Comparison of ENCODE assay signal across 8 cellular contexts in genomic region chr1:151251656-151252470, GRCh38. TPM values are rescaled to one million over a fixed set of nuclear protein-coding genes. Genes with fewer than 3 reads are reported as not detected.
A peak's percentile ranks its signal among the peaks of the same experiment; 100 is the strongest.
DNase-seq lines count a peak whose midpoint lies in the region; ATAC-seq, FAIRE-seq and TF ChIP-seq lines count a peak whose summit lies in the region.

No MANE protein-coding gene starts in this region.

- H4K20me1 ChIP-seq in GM23338 (replicated peaks; ENCODE audit: insufficient read depth) = peaks cover 6% of the 10 kb centered on the region
- no peaks in the 10 kb centered on the region for H4K20me1 ChIP-seq in GM12878 (ENCODE audit: control insufficient read depth, insufficient read depth)

- H3K27me3 ChIP-seq in GM23338 (ENCODE audit: insufficient read depth) = no peaks in the 10 kb centered on the region
- H3K27me3 ChIP-seq in GM12878 (replicated peaks in 1 of 2; ENCODE audit: control insufficient read depth in 2 of 2, insufficient read depth in 2 of 2, low read length in 1 of 2) = no peaks in the 10 kb centered on the region

- WGBS in GM12878 (ENCODE audit: insufficient coverage, insufficient replicate concordance, low lambda C conversion rate, missing lambda C conversion rate) = 45% methylated on average over 16 of the region's 16 CpGs

- DNase-seq in AML-193 (lab: John Stamatoyannopoulos, UW) (peak; percentile 89 to 91), GM23338 (ENCODE audit: low spot score) (peak; percentile 93), NCI-H2081 treated with DMSO at 0.1 percent for 48 hours (lab: John Stamatoyannopoulos, UW) (peak; percentile 66), GM12878 (ENCODE audit: low read depth, low spot score) (no peak), iPS DF 19.7 (ENCODE audit: low read depth, low spot score) (peak; percentile 25)
- peak; percentile 37 for DNase-seq in T-helper 2 cell treated with Interferon-gamma antibody and Interleukin-4, amounts not matched to agents 5 μg/mL and 100 μg/mL, for 36 hours (ENCODE audit: low spot score)
- peak; percentile 16 to 35 for DNase-seq in stimulated activated CD4-positive, alpha-beta T cell treated with anti-CD3 and anti-CD28 coated beads, Interleukin-12 subunit alpha, Interleukin-12 subunit beta, amount 100 ng/mL, for 24 hours (ENCODE audit: low read depth in 2 of 2)

- no peak overlapping the region for H3K27ac ChIP-seq in GM23338 (ENCODE audit: low read depth)
- no peak overlapping the region for H3K27ac ChIP-seq in GM12878 (ENCODE audit: control insufficient read depth, insufficient read depth)

- H3K9me3 Mint-ChIP-seq in GM23338 = peaks cover 3% of the 10 kb centered on the region; the same call in 1 of the 3 replicates
- H3K9me3 Mint-ChIP-seq in T-helper 2 cell treated with Interferon-gamma antibody and Interleukin-4, amounts not matched to agents 5 μg/mL and 100 μg/mL, for 36 hours = no peaks in the 10 kb centered on the region

- H3K36me3 Mint-ChIP-seq in GM23338 (ENCODE audit: low read depth) = peaks cover 30% of the 10 kb centered on the region
- H3K36me3 Mint-ChIP-seq in T-helper 2 cell treated with Interferon-gamma antibody and Interleukin-4, amounts not matched to agents 5 μg/mL and 100 μg/mL, for 36 hours (ENCODE audit: low read depth) = peaks cover 28% of the 10 kb centered on the region

- H3F3A ChIP-seq in GM23338 (replicated peaks; ENCODE audit: low read depth) = peaks cover 26% of the 10 kb centered on the region

- peaks cover 7% of the 10 kb centered on the region for H3K4me1 Mint-ChIP-seq in GM23338
- H3K4me1 Mint-ChIP-seq in T-helper 2 cell treated with Interferon-gamma antibody and Interleukin-4, amounts not matched to agents 5 μg/mL and 100 μg/mL, for 36 hours (ENCODE audit: low read depth) = peaks cover 10% of the 10 kb centered on the region

- CTCF ChIA-PET in GM12878 (lab: Yijun Ruan, JAX) = interaction anchor here (0.5 to 5.8 kb wide), 42 partner anchors 8 to 593 kb away, joined by 3 to 70 read pairs (median 5); partner anchors contain the start of genes C1orf56, PI4KB, PIP5K1A and PSMB4

- TF ChIP-seq CTCF in GM23338 (conservative IDR thresholded peaks at IDR 0.05; ENCODE audit: low read depth in 2 of 2) (peak; percentile 77 to 97), GM12878 (IDR thresholded peaks at IDR 0.05 in 2 of 3, conservative IDR thresholded peaks at IDR 0.05 in 1 of 3; ENCODE audit: control insufficient read depth in 2 of 3, extremely low read depth in 1 of 3, insufficient read depth in 1 of 3, low read depth in 3 of 3, low read length in 3 of 3) (peak; percentile 81 to 91 (median 83))

- in situ Hi-C loops in GM12878 (cut with MboI) = no loop called here

- SMC1A ChIA-PET in GM12878 (lab: Charles Lee; ENCODE audit: uncharacterized antibody, unreplicated experiment) = interaction anchor here (0.5 to 2.6 kb wide), 18 partner anchors 8 to 914 kb away, joined by 3 to 23 read pairs (median 4); partner anchors contain the start of genes PIP5K1A, TNFAIP8L2 and VPS72

- ATAC-seq in GM23338 (peak; percentile 52), GM12878 (peak; percentile 66), HG03520 (IDR thresholded peaks at IDR 0.05; ENCODE audit: unreplicated experiment) (no peak)

- no peak overlapping the region for H3K4me3 Mint-ChIP-seq in GM23338
- no peak overlapping the region for H3K4me3 Mint-ChIP-seq in T-helper 2 cell treated with Interferon-gamma antibody and Interleukin-4, amounts not matched to agents 5 μg/mL and 100 μg/mL, for 36 hours

- no TSS peak for BruUV-seq in GM12878 (replicated peaks; lab: Mats Ljungman, UMichigan)

- peak; percentile 49 for FAIRE-seq in GM12878 (lab: Jason Lieb, UNC)

- no peaks in the 10 kb centered on the region for H3K9me2 ChIP-seq in GM23338 (ENCODE audit: insufficient read depth)

- TF ChIP-seq RAD21 in GM12878 (IDR thresholded peaks at IDR 0.05; ENCODE audit: insufficient read depth, low read depth, low read length) = peak; percentile 73

- H3K4me1 ChIP-seq in GM23338 (ENCODE audit: insufficient read depth) (peaks cover 6% of the 10 kb centered on the region; the same call in 1 of the 2 replicates), GM12878 (ENCODE audit: control insufficient read depth, insufficient read depth, low read length) (peaks cover 2% of the 10 kb centered on the region; the same call in 1 of the 2 replicates)

- H3K27me3 Mint-ChIP-seq in GM23338 (ENCODE audit: insufficient read depth, low read depth, poor library complexity) = peaks cover 11% of the 10 kb centered on the region
- H3K27me3 Mint-ChIP-seq in T-helper 2 cell treated with Interferon-gamma antibody and Interleukin-4, amounts not matched to agents 5 μg/mL and 100 μg/mL, for 36 hours (ENCODE audit: low read depth) = no peaks in the 10 kb centered on the region

- RAD21 ChIA-PET in GM12878 (lab: Charles Lee; ENCODE audit: unreplicated experiment) = interaction anchor here (0.6 to 3.1 kb wide), 16 partner anchors 30 to 585 kb away, joined by 3 to 41 read pairs (median 4); partner anchors contain the start of genes TNFAIP8L2, VPS72 and ZNF687

- no peak for TF ChIP-seq EP300 in GM12878 (IDR thresholded peaks at IDR 0.05; ENCODE audit: borderline replicate concordance in 1 of 2, control insufficient read depth in 1 of 2, low read depth in 2 of 2, low read length in 2 of 2)

- H3K4me3 ChIP-seq in GM23338 (no peak overlapping the region), GM12878 (no peak overlapping the region)

- H3K4me2 ChIP-seq in GM23338 (no peak overlapping the region), GM12878 (ENCODE audit: control insufficient read depth, insufficient read depth) (no peak overlapping the region)

- no peak overlapping the region for H3K9ac ChIP-seq in GM12878 (ENCODE audit: control insufficient read depth, insufficient read depth, low read length)

- no peak overlapping the region for H3K27ac Mint-ChIP-seq in GM23338
- H3K27ac Mint-ChIP-seq in T-helper 2 cell treated with Interferon-gamma antibody and Interleukin-4, amounts not matched to agents 5 μg/mL and 100 μg/mL, for 36 hours = no peak overlapping the region

- intact Hi-C loops in GM12878 (cut with micrococcal nuclease; ENCODE audit: unreplicated experiment) = loop anchor here (1.0 to 2.0 kb wide), 3 partner anchors 56 to 153 kb away; partner anchors contain the start of gene TNFAIP8L2

- H3K36me3 ChIP-seq in GM23338 (ENCODE audit: insufficient read depth) = peaks cover 19% of the 10 kb centered on the region
- peaks cover 7 to 10% of the 10 kb centered on the region in 2 experiments; a peak in 3 of 4 replicates for H3K36me3 ChIP-seq in GM12878 (ENCODE audit: control insufficient read depth in 2 of 2, insufficient read depth in 2 of 2, low read length in 1 of 2)

- H2AFZ ChIP-seq in GM23338 = no peak overlapping the region
- no peak overlapping the region for H2AFZ ChIP-seq in GM12878 (ENCODE audit: control insufficient read depth, low read depth, low read length)

- TF ChIP-seq POLR2A in GM12878 (IDR thresholded peaks at IDR 0.05; ENCODE audit: low read depth, low read length) = no peak

- POLR2A ChIA-PET in GM12878 (lab: Charles Lee) = interaction anchor here (0.5 to 1.9 kb wide), 9 partner anchors 16 to 509 kb away, joined by 3 to 7 read pairs (median 3); partner anchors contain the start of genes TNFAIP8L2 and ZNF687

- H3K79me2 ChIP-seq in GM23338 (replicated peaks; ENCODE audit: insufficient read depth) (peaks cover 18% of the 10 kb centered on the region), GM12878 (ENCODE audit: control insufficient read depth, insufficient read depth, low read length) (peaks cover 18% of the 10 kb centered on the region)

- H3K9me3 ChIP-seq in GM12878 (replicated peaks; ENCODE audit: control insufficient read depth, insufficient read depth, low read length) = no peaks in the 10 kb centered on the region

RNA-seq across cellular contexts. Expression of gene PSMD4, which starts 2.7 kb away (rescaled TPM):
- 165 and 171 TPM in 2 replicates for total RNA-seq in GM23338 (2014; rRNA removed; shearing (Covaris generic))
- polyA plus RNA-seq in GM23338 (2016; fragmentation: Nextera tagmentation; extraction: Ambion mirVana) = 235 and 263 TPM in 2 replicates
- 46.4 and 48.2 TPM in 2 replicates for total RNA-seq in GM12878 (2013; cell fraction: nucleolus; rRNA removed)
- total RNA-seq in GM12878 (2014; rRNA removed) = 167 and 169 TPM in 2 replicates
- 201 and 209 TPM in 2 replicates for total RNA-seq in GM12878 (2014; rRNA removed; fragmentation: Illumina TruSeq; extraction: Trizol)
- 179 and 186 TPM in 2 replicates for total RNA-seq in GM12878 (2021)
- 113 TPM for polyA plus RNA-seq in GM12878 (2011; ENCODE audit: low read depth)
- polyA plus RNA-seq in GM12878 (2011; rRNA removed) = 221 and 241 TPM in 2 replicates
- polyA plus RNA-seq in GM12878 (2011; cell fraction: cytosol; rRNA removed) = 264 and 310 TPM in 2 replicates
- 130 and 154 TPM in 2 replicates for polyA plus RNA-seq in GM12878 (2011; cell fraction: nucleus; rRNA removed)
- polyA plus RNA-seq in GM12878 (2012) = 143 and 169 TPM in 2 replicates
- polyA plus RNA-seq in GM12878 (2014; fragmentation: Illumina TruSeq; extraction: Trizol) = 145 and 174 TPM in 2 replicates
- 100 to 1,000 TPM; 129 to 190 TPM for polyA plus RNA-seq in GM12878 (2014; fragmentation: Nextera tagmentation; extraction: Ambion mirVana)
- 165 and 182 TPM in 2 replicates for polyA plus RNA-seq in GM12878 (2014; rRNA removed)
- 100 to 1,000 TPM; 264 to 281 TPM for polyA plus RNA-seq in GM12878 (2016; fragmentation: Nextera tagmentation; extraction: Ambion mirVana)
- polyA minus RNA-seq in GM12878 (2011; rRNA and poly(A)+ RNA removed) = 211 and 229 TPM in 2 replicates
- polyA minus RNA-seq in GM12878 (2011; cell fraction: cytosol; rRNA and poly(A)+ RNA removed) = 48.0 and 71.5 TPM in 2 replicates
- 26.8 and 47.2 TPM in 2 replicates for polyA minus RNA-seq in GM12878 (2011; cell fraction: nucleus; rRNA and poly(A)+ RNA removed)

RNA-seq across cellular contexts. Expression of gene ZNF687, which starts 30.2 kb away (rescaled TPM):
- 63.1 and 63.9 TPM in 2 replicates for total RNA-seq in GM23338 (2014; rRNA removed; shearing (Covaris generic))
- polyA plus RNA-seq in GM23338 (2016; fragmentation: Nextera tagmentation; extraction: Ambion mirVana) = 7.7 and 8.2 TPM in 2 replicates
- total RNA-seq in GM12878 (2013; cell fraction: nucleolus; rRNA removed) = 43.2 and 52.7 TPM in 2 replicates
- total RNA-seq in GM12878 (2014; rRNA removed) = 18.0 and 18.8 TPM in 2 replicates
- 9.9 and 11.0 TPM in 2 replicates for total RNA-seq in GM12878 (2014; rRNA removed; fragmentation: Illumina TruSeq; extraction: Trizol)
- total RNA-seq in GM12878 (2021) = 30.9 and 34.1 TPM in 2 replicates
- 11.2 TPM for polyA plus RNA-seq in GM12878 (2011; ENCODE audit: low read depth)
- polyA plus RNA-seq in GM12878 (2011; rRNA removed) = 7.2 and 17.8 TPM in 2 replicates
- 24.8 and 30.1 TPM in 2 replicates for polyA plus RNA-seq in GM12878 (2011; cell fraction: cytosol; rRNA removed)
- polyA plus RNA-seq in GM12878 (2011; cell fraction: nucleus; rRNA removed) = 62.8 and 68.6 TPM in 2 replicates
- polyA plus RNA-seq in GM12878 (2012) = 17.1 and 25.4 TPM in 2 replicates
- 3.7 and 8.9 TPM in 2 replicates for polyA plus RNA-seq in GM12878 (2014; fragmentation: Illumina TruSeq; extraction: Trizol)
- polyA plus RNA-seq in GM12878 (2014; fragmentation: Nextera tagmentation; extraction: Ambion mirVana) = under 1 TPM; 0.08 to 0.51 TPM
- 17.3 and 18.9 TPM in 2 replicates for polyA plus RNA-seq in GM12878 (2014; rRNA removed)
- 1 to 10 TPM; 4.9 to 5.5 TPM for polyA plus RNA-seq in GM12878 (2016; fragmentation: Nextera tagmentation; extraction: Ambion mirVana)
- polyA minus RNA-seq in GM12878 (2011; rRNA and poly(A)+ RNA removed) = 34.8 and 58.8 TPM in 2 replicates
- polyA minus RNA-seq in GM12878 (2011; cell fraction: cytosol; rRNA and poly(A)+ RNA removed) = 15.6 and 23.5 TPM in 2 replicates
- polyA minus RNA-seq in GM12878 (2011; cell fraction: nucleus; rRNA and poly(A)+ RNA removed) = 42.0 and 67.8 TPM in 2 replicates

RNA-seq across cellular contexts. Expression of gene PIP5K1A, which starts 53.5 kb away (rescaled TPM):
- 61.4 and 63.3 TPM in 2 replicates for total RNA-seq in GM23338 (2014; rRNA removed; shearing (Covaris generic))
- polyA plus RNA-seq in GM23338 (2016; fragmentation: Nextera tagmentation; extraction: Ambion mirVana) (23.2 and 31.4 TPM in 2 replicates), GM12878 (2011; rRNA removed) (81.0 and 114 TPM in 2 replicates), GM12878 (2014; fragmentation: Illumina TruSeq; extraction: Trizol) (75.0 and 96.5 TPM in 2 replicates), GM12878 (2014; fragmentation: Nextera tagmentation; extraction: Ambion mirVana) (1 to 10 TPM; 4.5 to 5.8 TPM), GM12878 (2014; rRNA removed) (50.7 and 52.7 TPM in 2 replicates), GM12878 (2016; fragmentation: Nextera tagmentation; extraction: Ambion mirVana) (10 to 100 TPM; 25.7 to 26.4 TPM)
- total RNA-seq in GM12878 (2013; cell fraction: nucleolus; rRNA removed) = 299 and 304 TPM in 2 replicates
- total RNA-seq in GM12878 (2014; rRNA removed) (66.3 and 68.7 TPM in 2 replicates), GM12878 (2014; rRNA removed; fragmentation: Illumina TruSeq; extraction: Trizol) (50.2 and 55.8 TPM in 2 replicates), GM12878 (2021) (58.1 and 58.4 TPM in 2 replicates)
- 28.1 TPM for polyA plus RNA-seq in GM12878 (2011; ENCODE audit: low read depth)
- 75.7 and 104 TPM in 2 replicates for polyA plus RNA-seq in GM12878 (2011; cell fraction: cytosol; rRNA removed)
- 116 and 117 TPM in 2 replicates for polyA plus RNA-seq in GM12878 (2011; cell fraction: nucleus; rRNA removed)
- 30.2 and 34.5 TPM in 2 replicates for polyA plus RNA-seq in GM12878 (2012)
- 141 and 213 TPM in 2 replicates for polyA minus RNA-seq in GM12878 (2011; rRNA and poly(A)+ RNA removed)
- polyA minus RNA-seq in GM12878 (2011; cell fraction: cytosol; rRNA and poly(A)+ RNA removed) = 34.2 and 44.1 TPM in 2 replicates
- polyA minus RNA-seq in GM12878 (2011; cell fraction: nucleus; rRNA and poly(A)+ RNA removed) = 56.6 and 76.3 TPM in 2 replicates
